In genomic region chr2:197209742-197210408, GRCh38 we compare ENCODE assay signal across 8 cellular contexts.
DNase-seq lines count a peak whose midpoint lies in the region; ATAC-seq and TF ChIP-seq lines count a peak whose summit lies in the region.

No MANE protein-coding gene starts in this region.

- peak overlapping the region; percentile 60 for H3K4me3 Mint-ChIP-seq in activated T-helper 2 cell treated with anti-CD3 and anti-CD28 coated beads, Interferon-gamma antibody, Interleukin-2, Interleukin-4, amounts not matched to agents 10 μg/mL and 5 μg/mL and 100 μg/mL, durations not matched to agents 14 hours and 24 hours and 36 hours (ENCODE audit: low read depth)

- DNase-seq in activated gamma-delta T cell treated with Interleukin-2 at 50 U/mL for 16 hours = peak; percentile 39
- no peak for DNase-seq in activated gamma-delta T cell (lab: John Stamatoyannopoulos, UW)
- peak; percentile 70 for DNase-seq in HT1080 (ENCODE audit: low read depth)
- peak; percentile 43 for DNase-seq in activated T-helper 2 cell treated with anti-CD3 and anti-CD28 coated beads, Interferon-gamma antibody, Interleukin-2, Interleukin-4, amounts not matched to agents 10 μg/mL and 5 μg/mL and 100 μg/mL, durations not matched to agents 14 hours and 24 hours and 36 hours (ENCODE audit: low spot score)
- no peak for DNase-seq in Right ventricle myocardium inferior (ENCODE audit: missing footprints)
- DNase-seq in aorta = no peak
- DNase-seq in NCI-H526 (lab: John Stamatoyannopoulos, UW) = no peak

- peak overlapping the region; percentile 90 for H3K27ac Mint-ChIP-seq in activated T-helper 2 cell treated with anti-CD3 and anti-CD28 coated beads, Interferon-gamma antibody, Interleukin-2, Interleukin-4, amounts not matched to agents 10 μg/mL and 5 μg/mL and 100 μg/mL, durations not matched to agents 14 hours and 24 hours and 36 hours

- H3K27ac ChIP-seq in neutrophil = peak overlapping the region; percentile 88
- H3K27ac ChIP-seq in aorta (ENCODE audit: low read depth in 1 of 2, low read length in 2 of 2) = no peak overlapping the region

- H3K9me3 ChIP-seq in neutrophil (no peaks in the 10 kb centered on the region), aorta (ENCODE audit: control insufficient read depth, low read length) (no peaks in the 10 kb centered on the region)

- H3K9me3 Mint-ChIP-seq in activated T-helper 2 cell treated with anti-CD3 and anti-CD28 coated beads, Interferon-gamma antibody, Interleukin-2, Interleukin-4, amounts not matched to agents 10 μg/mL and 5 μg/mL and 100 μg/mL, durations not matched to agents 14 hours and 24 hours and 36 hours = no peaks in the 10 kb centered on the region

- H3K36me3 ChIP-seq in neutrophil (peaks cover 7% of the 10 kb centered on the region), aorta (ENCODE audit: control insufficient read depth in 1 of 2, insufficient read depth in 2 of 2, low read length in 1 of 2) (no peaks in the 10 kb centered on the region)

- WGBS in aorta, 2 donors = 80% methylated on average over 6 of the region's 6 CpGs

- H3K4me3 ChIP-seq in neutrophil (ENCODE audit: low read depth in 1 of 2, low read length in 1 of 2) (peak overlapping the region in 1 of 2 experiments; percentile 3), aorta (ENCODE audit: low read length in 2 of 2) (no peak overlapping the region)

- H3K4me1 ChIP-seq in neutrophil (ENCODE audit: control insufficient read depth in 1 of 2, insufficient read depth in 1 of 2, low read depth in 1 of 2, low read length in 1 of 2) (peaks cover 79 to 92% of the 10 kb centered on the region in 2 experiments), aorta (ENCODE audit: control insufficient read depth in 1 of 2, insufficient read depth in 2 of 2, low read length in 2 of 2) (peaks cover 9 to 11% of the 10 kb centered on the region in 2 donors)

- intact Hi-C loops in activated T-helper 2 cell treated with anti-CD3 and anti-CD28 coated beads, Interferon-gamma antibody, Interleukin-2, Interleukin-4, amounts not matched to agents 10 μg/mL and 5 μg/mL and 100 μg/mL, durations not matched to agents 14 hours and 24 hours and 36 hours (cut with micrococcal nuclease) = loop anchor here (1.0 to 5.0 kb wide), 6 partner anchors 7 to 283 kb away; partner anchors contain the start of gene PGAP1
- intact Hi-C loops in Right ventricle myocardium inferior (cut with DNase I) (no loop called here), aorta (cut with DNase I) (no loop called here)

- ATAC-seq in Right ventricle myocardium inferior (no peak), aorta (ENCODE audit: low FRiP score) (no peak)

- peaks cover 92% of the 10 kb centered on the region for H3K4me1 Mint-ChIP-seq in activated T-helper 2 cell treated with anti-CD3 and anti-CD28 coated beads, Interferon-gamma antibody, Interleukin-2, Interleukin-4, amounts not matched to agents 10 μg/mL and 5 μg/mL and 100 μg/mL, durations not matched to agents 14 hours and 24 hours and 36 hours (ENCODE audit: low read depth)

- H3K36me3 Mint-ChIP-seq in activated T-helper 2 cell treated with anti-CD3 and anti-CD28 coated beads, Interferon-gamma antibody, Interleukin-2, Interleukin-4, amounts not matched to agents 10 μg/mL and 5 μg/mL and 100 μg/mL, durations not matched to agents 14 hours and 24 hours and 36 hours (ENCODE audit: low read depth) = peaks cover 27% of the 10 kb centered on the region

- TF ChIP-seq CTCF in neutrophil (IDR thresholded peaks at IDR 0.05) = no peak

- H3K27me3 ChIP-seq in neutrophil (no peaks in the 10 kb centered on the region), aorta (ENCODE audit: control insufficient read depth in 1 of 2, insufficient read depth in 2 of 2, low read length in 1 of 2) (no peaks in the 10 kb centered on the region)

- no peaks in the 10 kb centered on the region for H3K27me3 Mint-ChIP-seq in activated T-helper 2 cell treated with anti-CD3 and anti-CD28 coated beads, Interferon-gamma antibody, Interleukin-2, Interleukin-4, amounts not matched to agents 10 μg/mL and 5 μg/mL and 100 μg/mL, durations not matched to agents 14 hours and 24 hours and 36 hours (ENCODE audit: low read depth)

Comparison
In these comparisons a context has a peak if more than half of its experiments do, and no peak if none do; other contexts are left out.
1. DNase-seq: peak in activated gamma-delta T cell treated with Interleukin-2 at 50 U/mL for 16 hours (single experiment), HT1080 (single experiment) and activated T-helper 2 cell treated with anti-CD3 and anti-CD28 coated beads, Interferon-gamma antibody, Interleukin-2, Interleukin-4, amounts not matched to agents 10 μg/mL and 5 μg/mL and 100 μg/mL, durations not matched to agents 14 hours and 24 hours and 36 hours (single experiment); none in activated gamma-delta T cell (single experiment), Right ventricle myocardium inferior (single experiment), aorta (0 of 2) and NCI-H526 (0 of 2).